Comparison of ENCODE assay signal across 1 cellular context in the genomic region with DNA sequence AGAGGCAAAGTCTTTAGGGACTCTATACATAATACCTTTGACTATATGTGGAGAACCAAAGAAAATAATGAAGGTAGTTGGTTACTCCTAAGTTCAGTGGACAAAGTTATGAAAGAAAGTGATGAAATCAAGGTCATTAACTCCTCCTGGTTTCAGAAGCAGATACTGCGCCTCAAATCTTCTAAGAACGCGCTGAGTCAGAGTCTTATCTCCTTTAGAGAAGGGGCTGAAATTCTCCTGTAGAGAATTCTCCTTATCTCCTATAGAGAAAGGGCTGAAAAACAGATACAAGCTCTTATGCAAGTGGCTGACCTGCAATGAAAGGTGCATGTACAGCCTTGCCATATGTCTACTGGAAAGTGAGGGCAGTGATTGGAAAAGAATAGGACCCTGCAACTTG.
TF ChIP-seq lines count a peak whose summit lies in the region.

No MANE protein-coding gene starts in this region.

TF ChIP-seq in H1, 55 proteins besides CTCF, POLR2A, EP300 and RAD21:
- TF ChIP-seq, protein P1, sequence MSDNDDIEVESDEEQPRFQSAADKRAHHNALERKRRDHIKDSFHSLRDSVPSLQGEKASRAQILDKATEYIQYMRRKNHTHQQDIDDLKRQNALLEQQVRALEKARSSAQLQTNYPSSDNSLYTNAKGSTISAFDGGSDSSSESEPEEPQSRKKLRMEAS (IDR thresholded peaks at IDR 0.05) = no peak
- 0 out of 2 replicates have a peak, but pooled peaks have one; percentile 27 for TF ChIP-seq MAFK (IDR thresholded peaks at IDR 0.05; ENCODE audit: low read depth, low read length)
- no peak for TF ChIP-seq CEBPB (IDR thresholded peaks at IDR 0.05; ENCODE audit: low read depth, low read length)
